In genomic region chr20:45440424-45440823, GRCh38 we compare ENCODE assay signal across 1 cellular context.
TF ChIP-seq lines count a peak whose summit lies in the region.

No MANE protein-coding gene starts in this region.

TF ChIP-seq in HepG2, 621 proteins besides CTCF, POLR2A, EP300 and RAD21:
- no peak for TF ChIP-seq ZSCAN21 (CRISPR knock-in tag; IDR thresholded peaks at IDR 0.05; ENCODE audit: borderline replicate concordance)
- TF ChIP-seq TP53 (CRISPR knock-in tag; conservative IDR thresholded peaks at IDR 0.05), result no peak
- no peak for TF ChIP-seq RBM39 (IDR thresholded peaks at IDR 0.05; ENCODE audit: low read depth, low read length, poor library complexity, severe bottlenecking)
- TF ChIP-seq ZBTB43 (CRISPR knock-in tag; conservative IDR thresholded peaks at IDR 0.05), result no peak
- TF ChIP-seq, protein P1, sequence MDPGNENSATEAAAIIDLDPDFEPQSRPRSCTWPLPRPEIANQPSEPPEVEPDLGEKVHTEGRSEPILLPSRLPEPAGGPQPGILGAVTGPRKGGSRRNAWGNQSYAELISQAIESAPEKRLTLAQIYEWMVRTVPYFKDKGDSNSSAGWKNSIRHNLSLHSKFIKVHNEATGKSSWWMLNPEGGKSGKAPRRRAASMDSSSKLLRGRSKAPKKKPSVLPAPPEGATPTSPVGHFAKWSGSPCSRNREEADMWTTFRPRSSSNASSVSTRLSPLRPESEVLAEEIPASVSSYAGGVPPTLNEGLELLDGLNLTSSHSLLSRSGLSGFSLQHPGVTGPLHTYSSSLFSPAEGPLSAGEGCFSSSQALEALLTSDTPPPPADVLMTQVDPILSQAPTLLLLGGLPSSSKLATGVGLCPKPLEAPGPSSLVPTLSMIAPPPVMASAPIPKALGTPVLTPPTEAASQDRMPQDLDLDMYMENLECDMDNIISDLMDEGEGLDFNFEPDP (CRISPR knock-in tag; conservative IDR thresholded peaks at IDR 0.05), result 0 out of 2 replicates have a peak, but pooled peaks have one; percentile 37
- TF ChIP-seq SIN3A (IDR thresholded peaks at IDR 0.05; ENCODE audit: borderline replicate concordance, low read depth, low read length), result no peak
- peak; percentile 72 for TF ChIP-seq ZNF652 (CRISPR knock-in tag; IDR thresholded peaks at IDR 0.05; ENCODE audit: borderline replicate concordance, low read depth)
